Comparison of ENCODE assay signal across 9 cellular contexts in genomic region chr19:42420055-42420544, GRCh38. TPM values are rescaled to one million over a fixed set of nuclear protein-coding genes. Genes with fewer than 3 reads are reported as not detected.
DNase-seq lines count a peak whose midpoint lies in the region; ATAC-seq and TF ChIP-seq lines count a peak whose summit lies in the region.
"Had no signal": no experiment of that assay in that cellular context is flagged by ENCODE, and none has a peak within 500 bp of the region (broad histone marks: within the 10 kb centered on the region; RNA-seq: fewer than 3 reads in every experiment).

No MANE protein-coding gene starts in this region.

- ATAC-seq in heart right ventricle (no peak), GM19328 (IDR thresholded peaks at IDR 0.05; ENCODE audit: unreplicated experiment) (no peak)

- H3K27me3 ChIP-seq in Caco-2 (replicated peaks; ENCODE audit: control insufficient read depth, insufficient read depth, low read length): no peaks in the 10 kb centered on the region
- peaks cover 0 to 12% (median 0%) of the 10 kb centered on the region in 7 donors for H3K27me3 ChIP-seq in heart right ventricle

- POLR2A ChIA-PET in Caco-2 (lab: Charles Lee): interaction anchor here (0.6 kb wide), 1 partner anchor 23 kb away, joined by 3 read pairs; no protein-coding TSS in a partner anchor

- no TSS peak for BruUV-seq in Caco-2 (replicated peaks; lab: Mats Ljungman, UMichigan)

- 52 to 62% methylated on average over 10 of the region's 10 CpGs for WGBS in heart right ventricle, 2 donors

- no peak overlapping the region for H3K4me3 Mint-ChIP-seq in Caco-2 (ENCODE audit: unreplicated experiment)

- peaks cover 15% of the 10 kb centered on the region for H3K4me1 Mint-ChIP-seq in Caco-2 (ENCODE audit: low read depth, unreplicated experiment)

- H3K27me3 Mint-ChIP-seq in Caco-2 (ENCODE audit: insufficient read depth, unreplicated experiment): no peaks in the 10 kb centered on the region

- H3K9me3 ChIP-seq in Caco-2 (no peaks in the 10 kb centered on the region), heart right ventricle (no peaks in the 10 kb centered on the region)

- intact Hi-C loops in Caco-2 (cut with micrococcal nuclease; ENCODE audit: unreplicated experiment): no loop called here
- intact Hi-C loops in heart right ventricle (cut with DNase I): loop anchor here in 1 of 10 donors (5.0 kb wide), 1 partner anchor 138 kb away; no protein-coding TSS in a partner anchor
- intact Hi-C loops in posterior vena cava (cut with DNase I): no loop called here

- H3K4me3 ChIP-seq in Caco-2 (ENCODE audit: low read depth, low read length): no peak overlapping the region
- no peak overlapping the region for H3K4me3 ChIP-seq in HFF-Myc (replicated peaks; ENCODE audit: low read depth, low read length)
- no peak overlapping the region for H3K4me3 ChIP-seq in heart right ventricle

- H3K27ac ChIP-seq in heart right ventricle: peak overlapping the region in 9 of 10 donors; percentile 55 to 94 (median 91)

- TF ChIP-seq CTCF in Caco-2 (IDR thresholded peaks at IDR 0.05; ENCODE audit: insufficient read depth in 1 of 2, low read depth in 1 of 2, low read length in 1 of 2, severe bottlenecking in 1 of 2, unreplicated experiment in 1 of 2) (peak; percentile 90), HFF-Myc (IDR thresholded peaks at IDR 0.05; ENCODE audit: low read depth, low read length, missing control alignments) (peak; percentile 81), heart right ventricle (IDR thresholded peaks at IDR 0.05) (peak; percentile 34 to 73 (median 56))

- CTCF ChIA-PET in Caco-2 (lab: Charles Lee): interaction anchor here (0.6 to 1.2 kb wide), 8 partner anchors 13 to 1671 kb away, joined by 3 to 9 read pairs (median 3); no protein-coding TSS in a partner anchor

- peaks cover 17% of the 10 kb centered on the region for H3K36me3 Mint-ChIP-seq in Caco-2 (ENCODE audit: insufficient read depth, unreplicated experiment)

- H3K27ac Mint-ChIP-seq in Caco-2 (ENCODE audit: unreplicated experiment): no peak overlapping the region

- H3K4me1 ChIP-seq in Caco-2 (peaks cover 14% of the 10 kb centered on the region), heart right ventricle (peaks cover 3 to 67% (median 57%) of the 10 kb centered on the region in 9 donors)

- no peaks in the 10 kb centered on the region for H3K36me3 ChIP-seq in Caco-2 (ENCODE audit: control insufficient read depth, insufficient read depth, low read length)
- H3K36me3 ChIP-seq in heart right ventricle: peaks cover 0 to 25% (median 0%) of the 10 kb centered on the region in 9 donors

- DNase-seq in Caco-2: peak; percentile 71 to 81
- no peak for DNase-seq in HFF-Myc (ENCODE audit: extremely low read depth, low read depth)
- DNase-seq in RPMI8226: peak; percentile 77
- DNase-seq in activated gamma-delta T cell treated with Interleukin-2 at 50 U/mL for 16 hours: peak; percentile 72
- DNase-seq in heart right ventricle: peak in 1 of 2 donors; percentile 64
- DNase-seq in stimulated activated CD4-positive, alpha-beta T cell treated with anti-CD3 and anti-CD28 coated beads, Interleukin-2, amount 100 ng/mL, for 24 hours: peak; percentile 83 to 84
- no peak for DNase-seq in posterior vena cava (ENCODE audit: low spot score)

- H3K9me3 Mint-ChIP-seq in Caco-2 (ENCODE audit: unreplicated experiment): no peaks in the 10 kb centered on the region

RNA-seq across cellular contexts. Expression of gene LIPE, which starts 7.1 kb away (rescaled TPM):
- 20.0 and 21.7 TPM in 2 replicates for total RNA-seq in Caco-2 (2022)
- 100 to 1,000 TPM in 1 of 10 donors, 10 to 100 TPM in 9; 39.4 to 109 (median 53.8) TPM for total RNA-seq in heart right ventricle
- polyA plus RNA-seq in heart right ventricle: 10 to 100 TPM; 60.6 to 80.7 TPM
- 1 to 10 TPM; 4.4 to 6.7 TPM for total RNA-seq in posterior vena cava

RNA-seq across cellular contexts. Expression of gene CXCL17, which starts 22.6 kb away (rescaled TPM):
- total RNA-seq in Caco-2 (2022): 1.1 and 1.3 TPM in 2 replicates
- total RNA-seq in heart right ventricle: not detected
- under 1 TPM in 1 of 2 donors, not detected in 1; 0.03 TPM for polyA plus RNA-seq in heart right ventricle
- total RNA-seq in posterior vena cava: not detected
- total RNA-seq: subcutaneous adipose tissue had no signal

RNA-seq across cellular contexts. Expression of gene CNFN, which starts 30.0 kb away (rescaled TPM):
- total RNA-seq in Caco-2 (2022) (4.1 and 5.3 TPM in 2 replicates), heart right ventricle (1 to 10 TPM in 1 of 10 donors, under 1 TPM in 4, not detected in 5; 0.51 to 1.3 (median 0.81) TPM), posterior vena cava (under 1 TPM; 0.52 to 0.88 TPM)
- polyA plus RNA-seq in heart right ventricle: 1 to 10 TPM; 1.6 to 7.2 TPM

Comparison
In these comparisons a context has a peak if more than half of its experiments do, and no peak if none do; other contexts are left out.
1. DNase-seq: peak in Caco-2 (2 of 2), RPMI8226 (single experiment), activated gamma-delta T cell treated with Interleukin-2 at 50 U/mL for 16 hours (single experiment) and stimulated activated CD4-positive, alpha-beta T cell treated with anti-CD3 and anti-CD28 coated beads, Interleukin-2, amount 100 ng/mL, for 24 hours (2 of 2); none in HFF-Myc (single experiment) and posterior vena cava (single experiment).
2. Peak in every context shown above with its lines, with median percentiles within 50 percentile points of each other: CTCF ChIP-seq.